ENCODE assay signal across 17 cellular contexts in genomic region chr15:52094811-52095584, GRCh38. TPM values are rescaled to one million over a fixed set of nuclear protein-coding genes. Genes with fewer than 3 reads are reported as not detected.
DNase-seq lines count a peak whose midpoint lies in the region; ATAC-seq and TF ChIP-seq lines count a peak whose summit lies in the region.
"Had no signal": no experiment of that assay in that cellular context is flagged by ENCODE, and none has a peak within 500 bp of the region (broad histone marks: within the 10 kb centered on the region; RNA-seq: fewer than 3 reads in every experiment).

No MANE protein-coding gene starts in this region.

- H3K27ac ChIP-seq in adrenal gland (peak overlapping the region; percentile 1 to 74 (median 41)), transverse colon (peak overlapping the region; percentile 18 to 61 (median 54))
- H3K27ac ChIP-seq: 22Rv1 had no signal

- in situ Hi-C loops in transverse colon (cut with MboI; ENCODE audit: low pct_ligation_motif_present in 1 of 4, low pct_unique_long_range_greater_than_20kb in 1 of 4, low sequenced_read_pairs in 3 of 4) = no loop called here

- H3K27me3 ChIP-seq in adrenal gland (no peaks in the 10 kb centered on the region), transverse colon (no peaks in the 10 kb centered on the region)

- intact Hi-C loops in adrenal gland (cut with DNase I) = no loop called here
- intact Hi-C loops in transverse colon (cut with DNase I; ENCODE audit: low total_unique reads) = no loop called here

- H3K4me1 ChIP-seq in adrenal gland (replicated peaks in 1 of 2) (peaks cover 15 to 43% of the 10 kb centered on the region in 2 donors), transverse colon (peaks cover 0 to 45% (median 21%) of the 10 kb centered on the region in 4 donors)

- H3K9me3 ChIP-seq in adrenal gland (replicated peaks in 1 of 3) (peaks cover 0 to 6% (median 0%) of the 10 kb centered on the region in 3 donors), transverse colon (peaks cover 4 to 6% of the 10 kb centered on the region in 2 donors)

- no peak for TF ChIP-seq EP300 in transverse colon (IDR thresholded peaks at IDR 0.05; ENCODE audit: low read depth)

- DNase-seq in DMS 273 (lab: John Stamatoyannopoulos, UW; ENCODE audit: unreplicated experiment) = peak; percentile 74
- no peak for DNase-seq in DMS 273 treated with DMSO at 0.1 percent for 48 hours (lab: John Stamatoyannopoulos, UW)
- DNase-seq in adrenal gland = no peak
- DNase-seq in islet precursor cell = peak; percentile 41
- no peak for DNase-seq in transverse colon
- DNase-seq in NCI-H1092 treated with DMSO at 0.1 percent for 48 hours (lab: John Stamatoyannopoulos, UW) = no peak
- DNase-seq: activated CD4-positive, alpha-beta memory T cell treated with anti-CD3 and anti-CD28 coated beads for 36 hours; activated naive CD8-positive, alpha-beta T cell treated with anti-CD3 and anti-CD28 coated beads, Interleukin-2, amount 10 ng/mL, durations not matched to agents 7 days and 5 days; activated T-cell treated with anti-CD3 and anti-CD28 coated beads, Interleukin-2, amount 50 U/mL, for 4 hours; C1 segment of cervical spinal cord; central memory CD4-positive, alpha-beta T cell; effector CD8-positive, alpha-beta T cell; naive thymus-derived CD8-positive, alpha-beta T cell; NCI-H2081 treated with DMSO at 0.1 percent for 48 hours had no signal

- TF ChIP-seq POLR2A in adrenal gland (IDR thresholded peaks at IDR 0.05) = no peak
- TF ChIP-seq POLR2A in transverse colon (IDR thresholded peaks at IDR 0.05) = no peak

- H3K4me3 ChIP-seq in adrenal gland (no peak overlapping the region), transverse colon (no peak overlapping the region)

- no peak for ATAC-seq in HG02981 (IDR thresholded peaks at IDR 0.05; ENCODE audit: unreplicated experiment)
- ATAC-seq in GM18868 (IDR thresholded peaks at IDR 0.05; ENCODE audit: unreplicated experiment) = no peak
- ATAC-seq: activated T-cell treated with anti-CD3 and anti-CD28 coated beads, Interleukin-2, amount 50 U/mL, for 4 hours; naive thymus-derived CD8-positive, alpha-beta T cell had no signal

- TF ChIP-seq CTCF in adrenal gland (IDR thresholded peaks at IDR 0.05) (no peak), transverse colon (IDR thresholded peaks at IDR 0.05) (no peak)

- H3K36me3 ChIP-seq in adrenal gland (replicated peaks in 1 of 2) (no peaks in the 10 kb centered on the region), transverse colon (no peaks in the 10 kb centered on the region)

- 82 to 91% (median 88%) methylated on average over 12 of the region's 12 CpGs for WGBS in adrenal gland, 4 donors
- 60 to 81% methylated on average over 1 to 12 of the region's 12 CpGs for WGBS in transverse colon (ENCODE audit: low coverage in 1 of 2), 2 donors

RNA-seq across cellular contexts. Expression of gene BCL2L10, which starts 17.6 kb away (rescaled TPM):
- total RNA-seq in adrenal gland (1 to 10 TPM in 7 of 8 donors, under 1 TPM in 1; 0.91 to 9.9 (median 3.8) TPM), transverse colon (1 to 10 TPM in 2 of 4 donors, not detected in 2; 1.7 to 5.3 TPM)
- 1 to 10 TPM; 2.0 to 2.5 (median 2.0) TPM for polyA plus RNA-seq in adrenal gland
- total RNA-seq: activated CD4-positive, alpha-beta memory T cell treated with anti-CD3 and anti-CD28 coated beads for 36 hours had no signal
- polyA plus RNA-seq: naive thymus-derived CD8-positive, alpha-beta T cell had no signal

Comparison
In these comparisons a context has a peak if more than half of its experiments do, and no peak if none do; other contexts are left out.
1. DNase-seq: peak in DMS 273 (single experiment) and islet precursor cell (single experiment); none in DMS 273 treated with DMSO at 0.1 percent for 48 hours (single experiment), adrenal gland (0 of 7), transverse colon (single experiment) and NCI-H1092 treated with DMSO at 0.1 percent for 48 hours (single experiment).